ENCODE assay signal across 8 cellular contexts in genomic region chr12:1796515-1797010, GRCh38. TPM values are rescaled to one million over a fixed set of nuclear protein-coding genes. Genes with fewer than 3 reads are reported as not detected.
DNase-seq lines count a peak whose midpoint lies in the region; ATAC-seq, FAIRE-seq and TF ChIP-seq lines count a peak whose summit lies in the region.

No MANE protein-coding gene starts in this region.

- no peak for FAIRE-seq in endothelial cell of umbilical vein (lab: Jason Lieb, UNC)

- H3K9me1 ChIP-seq in endothelial cell of umbilical vein (replicated peaks; ENCODE audit: control insufficient read depth, extremely low read depth, insufficient read depth, low read length), result no peaks in the 10 kb centered on the region

- H3K4me1 ChIP-seq in endothelial cell of umbilical vein (ENCODE audit: control insufficient read depth, extremely low read depth, insufficient read depth, low read length) (peaks cover 12% of the 10 kb centered on the region), neutrophil (ENCODE audit: control insufficient read depth in 1 of 2, insufficient read depth in 1 of 2, low read depth in 1 of 2, low read length in 1 of 2) (peaks cover 22 to 37% of the 10 kb centered on the region in 2 experiments)

- POLR2A ChIA-PET in endothelial cell of umbilical vein (lab: Charles Lee), result no interaction called here

- peak overlapping the region; percentile 32 to 62 (median 35) for H3K4me3 ChIP-seq in endothelial cell of umbilical vein (replicated peaks in 1 of 3; ENCODE audit: insufficient read depth in 1 of 3, low read depth in 1 of 3, low read length in 3 of 3)
- peak overlapping the region; percentile 87 to 97 for H3K4me3 ChIP-seq in neutrophil (ENCODE audit: low read depth in 1 of 2, low read length in 1 of 2)

- no peaks in the 10 kb centered on the region for H3K9me3 ChIP-seq in endothelial cell of umbilical vein (replicated peaks; ENCODE audit: control insufficient read depth, insufficient read depth, low read length)
- no peaks in the 10 kb centered on the region for H3K9me3 ChIP-seq in neutrophil

- peak overlapping the region; percentile 86 for H3K4me2 ChIP-seq in endothelial cell of umbilical vein (ENCODE audit: insufficient read depth, low read length)

- no peaks in the 10 kb centered on the region for H3K79me2 ChIP-seq in endothelial cell of umbilical vein (ENCODE audit: control insufficient read depth, insufficient read depth, low read length)

- H3K27ac ChIP-seq in endothelial cell of umbilical vein (ENCODE audit: insufficient read depth, low read depth, low read length) (no peak overlapping the region), neutrophil (peak overlapping the region; percentile 93)

- intact Hi-C loops in Right ventricle myocardium inferior (cut with DNase I) (loop anchor here (1.0 to 10.0 kb wide), 4 partner anchors 144 to 998 kb away; partner anchors contain the start of gene FKBP4), cardiac septum (cut with DNase I) (loop anchor here (1.0 to 10.0 kb wide), 3 partner anchors 144 to 488 kb away; no protein-coding TSS in a partner anchor), endothelial cell of umbilical vein (cut with micrococcal nuclease) (loop anchor here (1.0 to 2.0 kb wide), 4 partner anchors 144 to 787 kb away; partner anchors contain the start of gene DCP1B)

- H4K20me1 ChIP-seq in endothelial cell of umbilical vein (replicated peaks; ENCODE audit: control insufficient read depth, extremely low read depth, insufficient read depth, low read length), result no peaks in the 10 kb centered on the region

- no TSS peak for BruUV-seq in endothelial cell of umbilical vein (replicated peaks; lab: Mats Ljungman, UMichigan)

- TF ChIP-seq POLR2A in endothelial cell of umbilical vein (IDR thresholded peaks at IDR 0.05; ENCODE audit: low read depth, low read length), result no peak

- no peak for DNase-seq in Right ventricle myocardium inferior (ENCODE audit: missing footprints)
- no peak for DNase-seq in cardiac septum (ENCODE audit: low spot score)
- DNase-seq in activated CD4-positive, alpha-beta T cell treated with anti-CD3 and anti-CD28 coated beads for 48 hours, result peak; percentile 66
- DNase-seq in endothelial cell of umbilical vein (ENCODE audit: low read depth, low spot score), result peak; percentile 11
- DNase-seq in GM19238 (ENCODE audit: insufficient read length, low spot score), result no peak
- DNase-seq in H4 (ENCODE audit: low spot score), result no peak

- peak; percentile 23 for ATAC-seq in Right ventricle myocardium inferior
- peak; percentile 24 for ATAC-seq in HG03159 (IDR thresholded peaks at IDR 0.05; ENCODE audit: unreplicated experiment)

- H2AFZ ChIP-seq in endothelial cell of umbilical vein (ENCODE audit: low read depth, low read length), result peak overlapping the region; percentile 90

- no peaks in the 10 kb centered on the region for H3K27me3 ChIP-seq in endothelial cell of umbilical vein (ENCODE audit: control insufficient read depth in 2 of 2, insufficient read depth in 2 of 2, low read length in 2 of 2)
- no peaks in the 10 kb centered on the region for H3K27me3 ChIP-seq in neutrophil

- dilution Hi-C loops in endothelial cell of umbilical vein (cut with MboI; ENCODE audit: extremely low pct_ligation_motif_present, low sequenced_read_pairs), result no loop called here

- no peak overlapping the region for H3K9ac ChIP-seq in endothelial cell of umbilical vein (replicated peaks; ENCODE audit: extremely low read depth, insufficient read depth, low read length)

- H3K36me3 ChIP-seq in endothelial cell of umbilical vein (ENCODE audit: control insufficient read depth in 2 of 2, extremely low read depth in 1 of 2, insufficient read depth in 2 of 2, low read length in 2 of 2) (no peaks in the 10 kb centered on the region), neutrophil (no peaks in the 10 kb centered on the region)

- TF ChIP-seq CTCF in endothelial cell of umbilical vein (IDR thresholded peaks at IDR 0.05; ENCODE audit: extremely low read depth in 1 of 2, insufficient read depth in 1 of 2, low read depth in 1 of 2, low read length in 2 of 2) (no peak), neutrophil (IDR thresholded peaks at IDR 0.05) (no peak)

- CTCF ChIA-PET in endothelial cell of umbilical vein (lab: Charles Lee), result interaction anchor here (1.0 to 8.1 kb wide), 6 partner anchors 12 to 162 kb away, joined by 3 to 226 read pairs (median 8); no protein-coding TSS in a partner anchor

TF ChIP-seq in endothelial cell of umbilical vein, 7 proteins besides CTCF, POLR2A, EP300 and RAD21:
- no peak for TF ChIP-seq POLR2AphosphoS5 (IDR thresholded peaks at IDR 0.05; ENCODE audit: insufficient read depth, low read depth, low read length)
- no peak for TF ChIP-seq GATA2 (IDR thresholded peaks at IDR 0.05; ENCODE audit: insufficient read depth, insufficient read length, low read depth, low read length)
- TF ChIP-seq JUN (IDR thresholded peaks at IDR 0.05; ENCODE audit: borderline replicate concordance, insufficient read depth, insufficient read length, low read depth), result no peak
- TF ChIP-seq FOS (IDR thresholded peaks at IDR 0.05; ENCODE audit: borderline replicate concordance, insufficient read depth, low read length), result no peak
- TF ChIP-seq MAX (IDR thresholded peaks at IDR 0.05; ENCODE audit: insufficient read depth, insufficient read length), result no peak
- TF ChIP-seq MYC (IDR thresholded peaks at IDR 0.05; ENCODE audit: low read depth, low read length), result no peak
- TF ChIP-seq EZH2 (IDR thresholded peaks at IDR 0.05; ENCODE audit: borderline replicate concordance, low read depth, low read length, severe bottlenecking), result no peak

RNA-seq across cellular contexts. Expression of gene LRTM2, which starts 23.8 kb away (rescaled TPM):
- total RNA-seq in Right ventricle myocardium inferior (not detected), cardiac septum (not detected), endothelial cell of umbilical vein (not detected in 2 replicates)
- polyA plus RNA-seq in endothelial cell of umbilical vein, result not detected in 2 replicates
- polyA plus RNA-seq in endothelial cell of umbilical vein (2011; cell fraction: cytosol; rRNA removed), result not detected in 2 replicates
- not detected in 2 replicates for polyA plus RNA-seq in endothelial cell of umbilical vein (2011; cell fraction: nucleus; rRNA removed)
- not detected in 2 replicates for polyA plus RNA-seq in endothelial cell of umbilical vein (2012)
- polyA minus RNA-seq in endothelial cell of umbilical vein, result not detected in 2 replicates
- not detected for polyA minus RNA-seq in endothelial cell of umbilical vein (2011; cell fraction: cytosol; rRNA and poly(A)+ RNA removed)
- not detected in 2 replicates for polyA minus RNA-seq in endothelial cell of umbilical vein (2011; cell fraction: nucleus; rRNA and poly(A)+ RNA removed)
- total RNA-seq in H4 (2014; rRNA removed; shearing (Covaris generic)), result not detected in 2 replicates

Comparison
In these comparisons a context has a peak if more than half of its experiments do, and no peak if none do; other contexts are left out.
1. DNase-seq: peak in activated CD4-positive, alpha-beta T cell treated with anti-CD3 and anti-CD28 coated beads for 48 hours (single experiment) and endothelial cell of umbilical vein (single experiment); none in Right ventricle myocardium inferior (single experiment), cardiac septum (single experiment), GM19238 (single experiment) and H4 (single experiment).